Comparison of ENCODE assay signal across 8 cellular contexts in the genomic region with DNA sequence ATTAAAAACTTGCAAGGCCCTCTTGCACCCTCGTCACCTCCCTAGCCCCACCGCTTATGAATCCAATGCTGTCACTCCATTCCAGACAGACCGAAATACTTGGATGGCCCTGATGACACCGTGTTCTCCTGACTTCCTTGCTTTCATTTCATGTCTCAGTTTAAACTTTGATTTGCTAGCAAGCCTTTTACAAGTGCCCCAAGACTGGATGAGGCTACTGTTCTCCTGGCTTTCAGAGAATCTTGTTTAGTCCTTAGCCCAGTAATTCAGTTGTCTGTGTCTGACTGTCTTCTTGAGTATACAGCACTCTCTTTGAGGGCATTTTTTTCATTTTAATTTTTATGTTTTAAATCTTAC. TPM values are rescaled to one million over a fixed set of nuclear protein-coding genes. Genes with fewer than 3 reads are reported as not detected.
A peak's percentile ranks its signal among the peaks of the same experiment; 100 is the strongest.
DNase-seq lines count a peak whose midpoint lies in the region; ATAC-seq and TF ChIP-seq lines count a peak whose summit lies in the region.

No MANE protein-coding gene starts in this region.

- H2BK5ac ChIP-seq in mesendoderm (ENCODE audit: low read length) = no peak overlapping the region

- peak overlapping the region; percentile 78 to 93 (median 90) for H3K4me3 Mint-ChIP-seq in CD4-positive, alpha-beta memory T cell
- peak overlapping the region; percentile 91 for H3K4me3 Mint-ChIP-seq in T-helper 17 cell

- H3K4me3 ChIP-seq in CD4-positive, alpha-beta memory T cell (ENCODE audit: low read length in 2 of 2) = no peak overlapping the region
- peak overlapping the region; percentile 61 for H3K4me3 ChIP-seq in left ventricle myocardium inferior
- H3K4me3 ChIP-seq in tibial artery = peak overlapping the region; percentile 37 to 44
- no peak overlapping the region for H3K4me3 ChIP-seq in mesendoderm (ENCODE audit: low read length)

- no peaks in the 10 kb centered on the region for H3K27me3 Mint-ChIP-seq in CD4-positive, alpha-beta memory T cell
- H3K27me3 Mint-ChIP-seq in T-helper 17 cell = no peaks in the 10 kb centered on the region

- WGBS in mesendoderm (ENCODE audit: extremely low coverage, insufficient coverage, low lambda C conversion rate) = no CpG with 5 or more reads among the region's 4 CpGs

- CTCF ChIA-PET in CD4-positive, alpha-beta memory T cell (lab: Charles Lee; ENCODE audit: partially characterized antibody) = interaction anchor here (0.8 to 5.7 kb wide), 9 partner anchors 9 to 474 kb away, joined by 3 to 107 read pairs (median 7); partner anchors contain the start of gene IFI44

- no peak overlapping the region for H3K23ac ChIP-seq in mesendoderm (ENCODE audit: low read length)

- no peaks in the 10 kb centered on the region for H3K9me3 ChIP-seq in CD4-positive, alpha-beta memory T cell (ENCODE audit: control insufficient read depth in 1 of 2, low read length in 2 of 2)
- H3K9me3 ChIP-seq in T-helper 17 cell (ENCODE audit: control insufficient read depth, low read length, poor library complexity, severe bottlenecking) (no peaks in the 10 kb centered on the region), left ventricle myocardium inferior (replicated peaks) (no peaks in the 10 kb centered on the region), tibial artery (no peaks in the 10 kb centered on the region)

- no peak overlapping the region for H3K18ac ChIP-seq in mesendoderm (ENCODE audit: low read length)

- no peaks in the 10 kb centered on the region for H3K27me3 ChIP-seq in CD4-positive, alpha-beta memory T cell (ENCODE audit: insufficient read depth, low read length)
- H3K27me3 ChIP-seq in left ventricle myocardium inferior (ENCODE audit: low read depth) (no peaks in the 10 kb centered on the region), tibial artery (no peaks in the 10 kb centered on the region), mesendoderm (ENCODE audit: insufficient read depth, low read length, poor library complexity) (no peaks in the 10 kb centered on the region)

- peaks cover 3 to 10% of the 10 kb centered on the region in 2 donors for H3K36me3 Mint-ChIP-seq in CD4-positive, alpha-beta memory T cell
- H3K36me3 Mint-ChIP-seq in T-helper 17 cell (ENCODE audit: low read depth) = no peaks in the 10 kb centered on the region

- no peaks in the 10 kb centered on the region for H3K79me2 ChIP-seq in mesendoderm (ENCODE audit: control insufficient read depth, insufficient read depth, low read length)

- TF ChIP-seq CTCF in left ventricle myocardium inferior (IDR thresholded peaks at IDR 0.05; ENCODE audit: borderline replicate concordance) (no peak), tibial artery (IDR thresholded peaks at IDR 0.05) (no peak)

- no peak overlapping the region for H4K5ac ChIP-seq in mesendoderm (ENCODE audit: low read length)

- peak overlapping the region; percentile 91 to 97 (median 93) for H3K27ac Mint-ChIP-seq in CD4-positive, alpha-beta memory T cell
- H3K27ac Mint-ChIP-seq in T-helper 17 cell = peak overlapping the region; percentile 95

- peaks cover 58% of the 10 kb centered on the region for H3K4me1 ChIP-seq in CD4-positive, alpha-beta memory T cell (ENCODE audit: insufficient read depth, low read length)
- H3K4me1 ChIP-seq in left ventricle myocardium inferior (peaks cover 30% of the 10 kb centered on the region), tibial artery (peaks cover 0 to 30% (median 2%) of the 10 kb centered on the region in 4 donors), mesendoderm (ENCODE audit: control insufficient read depth, low read depth, low read length) (no peaks in the 10 kb centered on the region)

- peak overlapping the region; percentile 66 for H3K27ac ChIP-seq in CD4-positive, alpha-beta memory T cell (ENCODE audit: low read depth, low read length)
- peak overlapping the region; percentile 86 for H3K27ac ChIP-seq in left ventricle myocardium inferior (replicated peaks)
- peak overlapping the region; percentile 53 to 71 for H3K27ac ChIP-seq in tibial artery
- no peak overlapping the region for H3K27ac ChIP-seq in mesendoderm (ENCODE audit: low read depth, low read length)

- H3K4me2 ChIP-seq in mesendoderm (ENCODE audit: low read length) = no peak overlapping the region

- no peak overlapping the region for H2BK120ac ChIP-seq in mesendoderm (ENCODE audit: low read depth, low read length)

- intact Hi-C loops in CD4-positive, alpha-beta memory T cell (cut with micrococcal nuclease) = loop anchor here (5.0 to 10.0 kb wide), 2 partner anchors 215 to 472 kb away; no protein-coding TSS in a partner anchor
- intact Hi-C loops in left ventricle myocardium inferior (cut with micrococcal nuclease) (loop anchor here (5.0 kb wide), 1 partner anchor 58 kb away; no protein-coding TSS in a partner anchor), tibial artery (cut with DNase I; ENCODE audit: low total_unique reads) (loop anchor here (2.0 kb wide), 1 partner anchor 57 kb away; no protein-coding TSS in a partner anchor)

- no peak overlapping the region for H3K4ac ChIP-seq in mesendoderm (ENCODE audit: low read depth, low read length)

- no peaks in the 10 kb centered on the region for H3K79me1 ChIP-seq in mesendoderm (ENCODE audit: low read length)

- POLR2A ChIA-PET in CD4-positive, alpha-beta memory T cell (lab: Charles Lee; ENCODE audit: partially characterized antibody) = interaction anchor here (0.8 to 2.8 kb wide), 7 partner anchors 20 to 615 kb away, joined by 3 to 22 read pairs (median 7); partner anchors contain the start of genes DNAJB4 and IFI44

- peaks cover 47 to 62% (median 53%) of the 10 kb centered on the region in 4 donors for H3K4me1 Mint-ChIP-seq in CD4-positive, alpha-beta memory T cell
- H3K4me1 Mint-ChIP-seq in T-helper 17 cell = peaks cover 45% of the 10 kb centered on the region

- H3K56ac ChIP-seq in mesendoderm (ENCODE audit: low read length) = no peak overlapping the region

- DNase-seq in CD4-positive, alpha-beta memory T cell = peak in 2 of 5 donors; percentile 18 to 24
- DNase-seq in T-helper 17 cell (no peak), left ventricle myocardium inferior (no peak), tibial artery (no peak), SW 1271 (lab: John Stamatoyannopoulos, UW) (no peak), mesendoderm (no peak), NCI-H1092 treated with DMSO at 0.1 percent for 48 hours (lab: John Stamatoyannopoulos, UW) (no peak)

- no peak overlapping the region for H4K8ac ChIP-seq in mesendoderm (ENCODE audit: low read depth, low read length)

- no peaks in the 10 kb centered on the region for H3K9me3 Mint-ChIP-seq in CD4-positive, alpha-beta memory T cell

- H3K9ac ChIP-seq in mesendoderm (ENCODE audit: low read length) = no peak overlapping the region

- no peak overlapping the region for H2AK5ac ChIP-seq in mesendoderm (ENCODE audit: low read length)

- H3K36me3 ChIP-seq in CD4-positive, alpha-beta memory T cell (ENCODE audit: insufficient read depth, low read length) = no peaks in the 10 kb centered on the region
- no peaks in the 10 kb centered on the region for H3K36me3 ChIP-seq in left ventricle myocardium inferior
- no peaks in the 10 kb centered on the region for H3K36me3 ChIP-seq in tibial artery
- no peaks in the 10 kb centered on the region for H3K36me3 ChIP-seq in mesendoderm (ENCODE audit: control insufficient read depth, insufficient read depth, low read length)

- ATAC-seq in GM21619 (IDR thresholded peaks at IDR 0.05; ENCODE audit: unreplicated experiment) (peak; percentile 14), T-helper 17 cell (peak; percentile 14)

- H2BK15ac ChIP-seq in mesendoderm (replicated peaks; ENCODE audit: low read depth) = no peak overlapping the region

RNA-seq across cellular contexts. Expression of gene IFI44L, which starts 0.8 kb away (rescaled TPM):
- 1 to 10 TPM; 4.5 to 5.3 TPM for total RNA-seq in CD4-positive, alpha-beta memory T cell
- polyA plus RNA-seq in CD4-positive, alpha-beta memory T cell = 10 to 100 TPM; 12.4 to 13.6 TPM
- total RNA-seq in T-helper 17 cell = 10 to 100 TPM; 21.0 to 25.2 TPM
- total RNA-seq in left ventricle myocardium inferior = 5.4 TPM
- polyA plus RNA-seq in mesendoderm (2013, experiment 1 of 2) = not detected
- polyA plus RNA-seq in mesendoderm (2013, experiment 2 of 2) = not detected

RNA-seq across cellular contexts. Expression of gene IFI44, which starts 30.2 kb away (rescaled TPM):
- 10 to 100 TPM; 45.6 to 49.4 TPM for total RNA-seq in CD4-positive, alpha-beta memory T cell
- 10 to 100 TPM; 20.2 to 43.6 TPM for polyA plus RNA-seq in CD4-positive, alpha-beta memory T cell
- total RNA-seq in T-helper 17 cell (10 to 100 TPM; 72.5 to 89.4 TPM), left ventricle myocardium inferior (6.6 TPM)
- polyA plus RNA-seq in mesendoderm (2013, experiment 1 of 2) = not detected
- not detected for polyA plus RNA-seq in mesendoderm (2013, experiment 2 of 2)

Comparison
In these comparisons a context has a peak if more than half of its experiments do, and no peak if none do; other contexts are left out.
1. H3K4me3 ChIP-seq: peak in left ventricle myocardium inferior (single experiment) and tibial artery (2 of 2); none in CD4-positive, alpha-beta memory T cell (0 of 2) and mesendoderm (single experiment).